1 cellular context compared by ENCODE assay signal in the genomic region with DNA sequence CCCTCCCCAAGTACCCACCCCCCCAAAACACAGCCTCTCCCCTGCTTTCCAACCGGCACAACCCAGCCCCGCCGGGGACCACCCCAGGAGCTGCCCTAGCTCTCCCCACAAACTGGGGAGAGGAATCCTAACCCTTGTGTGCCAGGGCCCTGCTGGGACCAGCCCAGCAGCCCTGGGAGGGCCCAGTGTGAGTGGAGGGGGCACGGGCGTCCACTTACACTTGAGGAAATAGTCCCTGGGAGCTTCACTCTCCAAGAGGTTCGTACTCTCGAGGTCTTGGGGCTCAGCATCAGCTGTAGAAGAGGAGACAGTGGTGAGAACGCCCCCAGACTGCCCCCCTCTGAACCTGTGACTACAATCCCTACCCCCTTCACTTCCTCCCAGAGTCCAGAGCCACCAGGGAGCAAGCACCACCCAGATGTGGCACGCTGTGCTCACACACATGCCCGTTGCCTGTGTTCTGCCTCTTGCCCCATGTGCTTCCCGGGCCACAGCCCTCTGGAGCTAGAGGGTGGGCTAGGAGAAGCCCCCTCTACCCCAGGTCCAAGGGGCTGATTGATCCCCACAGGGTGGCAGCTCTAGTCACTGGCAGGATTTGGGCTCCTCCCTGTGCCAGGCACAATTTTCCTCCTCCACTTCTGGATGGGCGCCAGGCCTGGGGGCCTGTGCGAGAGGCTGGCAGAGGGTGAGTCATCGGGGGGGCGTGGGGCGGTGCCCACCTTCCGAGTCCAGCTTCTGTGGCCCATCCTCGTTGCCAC.
TF ChIP-seq lines count a peak whose summit lies in the region.

No MANE protein-coding gene starts in this region.

TF ChIP-seq in IMR-90, 13 proteins besides CTCF, POLR2A, EP300 and RAD21:
- TF ChIP-seq MAFK (IDR thresholded peaks at IDR 0.05; ENCODE audit: low read depth, low read length): no peak
- TF ChIP-seq, protein P1, sequence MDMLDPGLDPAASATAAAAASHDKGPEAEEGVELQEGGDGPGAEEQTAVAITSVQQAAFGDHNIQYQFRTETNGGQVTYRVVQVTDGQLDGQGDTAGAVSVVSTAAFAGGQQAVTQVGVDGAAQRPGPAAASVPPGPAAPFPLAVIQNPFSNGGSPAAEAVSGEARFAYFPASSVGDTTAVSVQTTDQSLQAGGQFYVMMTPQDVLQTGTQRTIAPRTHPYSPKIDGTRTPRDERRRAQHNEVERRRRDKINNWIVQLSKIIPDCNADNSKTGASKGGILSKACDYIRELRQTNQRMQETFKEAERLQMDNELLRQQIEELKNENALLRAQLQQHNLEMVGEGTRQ (IDR thresholded peaks at IDR 0.05; ENCODE audit: low read depth, low read length): no peak
- TF ChIP-seq RFX5 (IDR thresholded peaks at IDR 0.05; ENCODE audit: low read depth, low read length): no peak
- no peak for TF ChIP-seq MAZ (IDR thresholded peaks at IDR 0.05; ENCODE audit: borderline replicate concordance, low read depth, low read length)
- TF ChIP-seq, protein P2, sequence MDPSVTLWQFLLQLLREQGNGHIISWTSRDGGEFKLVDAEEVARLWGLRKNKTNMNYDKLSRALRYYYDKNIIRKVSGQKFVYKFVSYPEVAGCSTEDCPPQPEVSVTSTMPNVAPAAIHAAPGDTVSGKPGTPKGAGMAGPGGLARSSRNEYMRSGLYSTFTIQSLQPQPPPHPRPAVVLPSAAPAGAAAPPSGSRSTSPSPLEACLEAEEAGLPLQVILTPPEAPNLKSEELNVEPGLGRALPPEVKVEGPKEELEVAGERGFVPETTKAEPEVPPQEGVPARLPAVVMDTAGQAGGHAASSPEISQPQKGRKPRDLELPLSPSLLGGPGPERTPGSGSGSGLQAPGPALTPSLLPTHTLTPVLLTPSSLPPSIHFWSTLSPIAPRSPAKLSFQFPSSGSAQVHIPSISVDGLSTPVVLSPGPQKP (IDR thresholded peaks at IDR 0.05; ENCODE audit: borderline replicate concordance, low read depth, low read length): no peak
- no peak for TF ChIP-seq MXI1 (IDR thresholded peaks at IDR 0.05; ENCODE audit: borderline replicate concordance, low read depth, low read length)
- no peak for TF ChIP-seq BHLHE40 (IDR thresholded peaks at IDR 0.05; ENCODE audit: low read depth, low read length)
- no peak for TF ChIP-seq RCOR1 (IDR thresholded peaks at IDR 0.05; ENCODE audit: insufficient replicate concordance, low read length)
- no peak for TF ChIP-seq NFE2L2 (IDR thresholded peaks at IDR 0.05; ENCODE audit: low read depth, low read length)
- TF ChIP-seq CHD1 (IDR thresholded peaks at IDR 0.05; ENCODE audit: low read depth, low read length): no peak
- no peak for TF ChIP-seq CEBPB (IDR thresholded peaks at IDR 0.05; ENCODE audit: low read depth, low read length)
- no peak for TF ChIP-seq FOS (IDR thresholded peaks at IDR 0.05; ENCODE audit: low read depth, low read length)
- no peak for TF ChIP-seq SMC3 (IDR thresholded peaks at IDR 0.05; ENCODE audit: low read depth, low read length)
